ENCODE assay signal across 9 cellular contexts in genomic region chr9:121609845-121610637, GRCh38. TPM values are rescaled to one million over a fixed set of nuclear protein-coding genes. Genes with fewer than 3 reads are reported as not detected.
DNase-seq lines count a peak whose midpoint lies in the region; ATAC-seq and TF ChIP-seq lines count a peak whose summit lies in the region.
"Had no signal": no experiment of that assay in that cellular context is flagged by ENCODE, and none has a peak within 500 bp of the region (broad histone marks: within the 10 kb centered on the region; RNA-seq: fewer than 3 reads in every experiment).

No MANE protein-coding gene starts in this region.

- no peak overlapping the region for H2BK12ac ChIP-seq in H9 (ENCODE audit: insufficient read length, low read depth, low read length)

- no peak overlapping the region for H3K4me3 ChIP-seq in lower lobe of right lung

- no peaks in the 10 kb centered on the region for H3K23me2 ChIP-seq in H9 (ENCODE audit: insufficient read length, low read depth, low read length, poor library complexity, severe bottlenecking)

- H3K4me2 ChIP-seq in H9 (ENCODE audit: insufficient read depth, insufficient read length, low read length) = no peak overlapping the region

- peaks cover 48% of the 10 kb centered on the region for H3K4me1 ChIP-seq in lower lobe of right lung
- H3K4me1 ChIP-seq in H9 (ENCODE audit: insufficient read depth, low read length) = peaks cover 7% of the 10 kb centered on the region; the same call in 1 of the 2 replicates

- WGBS in H9 (ENCODE audit: extremely low coverage, insufficient read length, low lambda C conversion rate) = no CpG with 5 or more reads among the region's 6 CpGs

- H4K91ac ChIP-seq in H9 (ENCODE audit: insufficient read length, low read depth, low read length) = no peak overlapping the region

- no peak overlapping the region; a peak in 1 of 7 replicates for H3K27ac Mint-ChIP-seq in H9

- peak; percentile 58 to 80 for ATAC-seq in lower lobe of right lung
- no peak for ATAC-seq in stimulated activated naive CD8-positive, alpha-beta T cell treated with anti-CD3 and anti-CD28 coated beads, Interleukin-15, Interleukin-2, amounts not matched to agents 100 U/mL and 50 U/mL, for 24 hours
- no peak for ATAC-seq in GM19324 (IDR thresholded peaks at IDR 0.05; ENCODE audit: low FRiP score, unreplicated experiment)

- no peaks in the 10 kb centered on the region for H3K27me3 ChIP-seq in lower lobe of right lung (ENCODE audit: low read depth)
- H3K27me3 ChIP-seq in H9 (ENCODE audit: insufficient read depth, low read length) = no peaks in the 10 kb centered on the region

- H2BK15ac ChIP-seq in H9 (ENCODE audit: low read depth, low read length) = no peak overlapping the region

- intact Hi-C loops in lower lobe of right lung (cut with DNase I) = no loop called here

- no peaks in the 10 kb centered on the region; a peak in 1 of 7 replicates for H3K36me3 Mint-ChIP-seq in H9 (ENCODE audit: insufficient read depth in 1 of 3, low read depth in 3 of 3)

- peak; percentile 53 for DNase-seq in LoVo (ENCODE audit: low spot score)
- peak; percentile 37 to 43 for DNase-seq in dermis microvascular lymphatic vessel endothelial cell (ENCODE audit: low read depth in 2 of 2)
- DNase-seq in lower lobe of right lung = peak; percentile 59
- no peak for DNase-seq in stimulated activated naive CD8-positive, alpha-beta T cell treated with anti-CD3 and anti-CD28 coated beads, Interleukin-15, Interleukin-2, amounts not matched to agents 100 U/mL and 50 U/mL, for 24 hours
- no peak for DNase-seq in H9
- DNase-seq in activated gamma-delta T cell (lab: John Stamatoyannopoulos, UW) = no peak
- DNase-seq: MM.1S had no signal

- no peak overlapping the region for H2AFZ ChIP-seq in H9 (ENCODE audit: low read length)

- no peak overlapping the region for H2BK5ac ChIP-seq in H9 (ENCODE audit: insufficient read length, low read length)

- H4K5ac ChIP-seq in H9 (ENCODE audit: insufficient read length, low read depth, low read length) = no peak overlapping the region

- H3K79me2 ChIP-seq in H9 (ENCODE audit: insufficient read depth, low read length) = no peaks in the 10 kb centered on the region

- no peaks in the 10 kb centered on the region for H4K20me1 ChIP-seq in H9 (ENCODE audit: control insufficient read depth, insufficient read depth, insufficient read length)

- no peak overlapping the region for H3K23ac ChIP-seq in H9 (ENCODE audit: insufficient read length, low read depth, low read length)

- H3K4me3 Mint-ChIP-seq in H9 = peak overlapping the region in 1 of 2 experiments; percentile 31; a peak in 2 of 5 replicates

- H3K79me1 ChIP-seq in H9 (ENCODE audit: insufficient read depth, low read depth, low read length, poor library complexity, severe bottlenecking) = no peaks in the 10 kb centered on the region

- no peak overlapping the region for H3T11ph ChIP-seq in H9 (ENCODE audit: low read length)

- no peak overlapping the region for H3K4ac ChIP-seq in H9 (ENCODE audit: low read depth, low read length)

- no peaks in the 10 kb centered on the region for H3K9me3 ChIP-seq in lower lobe of right lung
- H3K9me3 ChIP-seq in H9 (ENCODE audit: control insufficient read depth, low read depth, low read length) = no peaks in the 10 kb centered on the region

- H3K27me3 Mint-ChIP-seq in H9 (ENCODE audit: low read depth) = no peaks in the 10 kb centered on the region

- no peak overlapping the region for H3K18ac ChIP-seq in H9 (ENCODE audit: insufficient read length, low read depth, low read length)

- H2BK120ac ChIP-seq in H9 (ENCODE audit: low read depth, low read length, poor library complexity, severe bottlenecking) = no peak overlapping the region

- no peaks in the 10 kb centered on the region for H3K36me3 ChIP-seq in lower lobe of right lung

- peaks cover 26 to 36% of the 10 kb centered on the region in 2 experiments for H3K4me1 Mint-ChIP-seq in H9

- no peak overlapping the region for H2AK5ac ChIP-seq in H9 (ENCODE audit: insufficient read length, low read length)

- TF ChIP-seq CTCF in 22Rv1 (IDR thresholded peaks at IDR 0.05) = 0 out of 2 replicates have a peak, but pooled peaks have one; percentile 8
- no peak for TF ChIP-seq CTCF in lower lobe of right lung (IDR thresholded peaks at IDR 0.05)
- TF ChIP-seq CTCF in H9 (conservative IDR thresholded peaks at IDR 0.05) = no peak

- H3K56ac ChIP-seq in H9 (ENCODE audit: insufficient read length, low read depth, low read length) = no peak overlapping the region

- no peak overlapping the region for H2BK20ac ChIP-seq in H9 (ENCODE audit: low read depth, low read length, poor library complexity, severe bottlenecking)

- H4K8ac ChIP-seq in H9 (replicated peaks; ENCODE audit: insufficient read length, low read depth, low read length) = no peak overlapping the region

- no peak overlapping the region for H3K9ac ChIP-seq in H9 (ENCODE audit: extremely low read depth, insufficient read length, low read length)

- H3K14ac ChIP-seq in H9 (ENCODE audit: insufficient read depth, low read length) = no peak overlapping the region

- H3K9me3 Mint-ChIP-seq in H9 = no peaks in the 10 kb centered on the region

- H3K27ac ChIP-seq in 22Rv1 = peak overlapping the region; percentile 7; the same call in 1 of the 2 replicates
- H3K27ac ChIP-seq in lower lobe of right lung = no peak overlapping the region
- H3K27ac ChIP-seq in H9 (ENCODE audit: insufficient read length, low read depth, low read length) = no peak overlapping the region

RNA-seq across cellular contexts. Expression of gene DAB2IP, which starts 41.4 kb away (rescaled TPM):
- total RNA-seq in dermis microvascular lymphatic vessel endothelial cell (15.3 and 25.4 TPM in 2 replicates), lower lobe of right lung (54.1 TPM), H9 (2021) (22.0 and 22.6 TPM in 2 replicates)

Comparison
In these comparisons a context has a peak if more than half of its experiments do, and no peak if none do; other contexts are left out.
1. DNase-seq: peak in LoVo (single experiment), dermis microvascular lymphatic vessel endothelial cell (2 of 2) and lower lobe of right lung (single experiment); none in stimulated activated naive CD8-positive, alpha-beta T cell treated with anti-CD3 and anti-CD28 coated beads, Interleukin-15, Interleukin-2, amounts not matched to agents 100 U/mL and 50 U/mL, for 24 hours (single experiment), H9 (single experiment) and activated gamma-delta T cell (single experiment).
2. ATAC-seq: peak in lower lobe of right lung (2 of 2); none in stimulated activated naive CD8-positive, alpha-beta T cell treated with anti-CD3 and anti-CD28 coated beads, Interleukin-15, Interleukin-2, amounts not matched to agents 100 U/mL and 50 U/mL, for 24 hours (single experiment) and GM19324 (single experiment).